In the genomic region with DNA sequence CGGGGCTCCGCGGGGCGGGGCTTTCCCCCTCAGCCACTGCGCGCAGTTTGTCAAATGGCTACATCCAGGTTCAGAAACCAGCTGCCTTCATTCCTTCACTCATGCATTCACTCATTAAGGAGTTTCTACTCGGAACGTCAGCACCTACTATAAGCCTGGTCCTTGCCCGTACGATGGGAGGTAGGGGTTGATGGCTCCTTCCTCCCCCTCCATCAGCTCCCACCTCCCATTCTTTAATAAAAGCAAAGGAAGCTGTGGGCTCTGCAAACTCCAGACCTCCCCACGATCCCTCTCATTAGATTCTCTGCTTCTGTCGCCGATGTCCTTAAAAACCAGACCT, we compare ENCODE assay signal across 8 cellular contexts. TPM values are rescaled to one million over a fixed set of nuclear protein-coding genes. Genes with fewer than 3 reads are reported as not detected.
DNase-seq lines count a peak whose midpoint lies in the region; ATAC-seq, FAIRE-seq and TF ChIP-seq lines count a peak whose summit lies in the region.

No MANE protein-coding gene starts in this region.

- no peaks in the 10 kb centered on the region for H3K36me3 ChIP-seq in right lobe of liver
- no peaks in the 10 kb centered on the region; a peak in 1 of 5 replicates for H3K36me3 ChIP-seq in HepG2 (replicated peaks in 1 of 2; ENCODE audit: control insufficient read depth in 1 of 2, insufficient read depth in 2 of 2, low read length in 2 of 2)
- H3K36me3 ChIP-seq in breast epithelium: no peaks in the 10 kb centered on the region
- H3K36me3 ChIP-seq in muscle layer of duodenum (ENCODE audit: control insufficient read depth in 1 of 2, insufficient read depth in 2 of 2, low read length in 2 of 2): no peaks in the 10 kb centered on the region

- no peak overlapping the region for H3K9ac ChIP-seq in HepG2 (ENCODE audit: insufficient read depth, low read depth, low read length)

- peaks cover 0 to 8% (median 0%) of the 10 kb centered on the region in 4 donors for H3K4me1 ChIP-seq in right lobe of liver
- peaks cover 18% of the 10 kb centered on the region for H3K4me1 ChIP-seq in HepG2 (ENCODE audit: insufficient read depth, low read length)
- H3K4me1 ChIP-seq in breast epithelium: peaks cover 0 to 5% of the 10 kb centered on the region in 2 donors
- peaks cover 6 to 18% of the 10 kb centered on the region in 2 donors for H3K4me1 ChIP-seq in muscle layer of duodenum (ENCODE audit: control insufficient read depth in 1 of 2, insufficient read depth in 2 of 2, low read length in 2 of 2)

- DNase-seq in right lobe of liver (no peak), HepG2 (ENCODE audit: low spot score) (no peak), breast epithelium (ENCODE audit: low spot score in 2 of 2) (no peak), NCI-H2081 treated with DMSO at 0.1 percent for 48 hours (lab: John Stamatoyannopoulos, UW) (no peak), GDM1 (lab: John Stamatoyannopoulos, UW) (no peak), HTR-8/SVneo (ENCODE audit: insufficient read length, low spot score) (no peak)
- no peak for DNase-seq in stimulated activated CD4-positive, alpha-beta T cell treated with anti-CD3 and anti-CD28 coated beads, Interleukin-2, amount 100 ng/mL, for 48 hours

- no peak overlapping the region for H3K4me2 ChIP-seq in HepG2 (ENCODE audit: low read depth, low read length)

- peak overlapping the region; percentile 27 to 40 (median 28) for H3K4me3 ChIP-seq in right lobe of liver
- 0 out of 6 replicates have a peak overlapping the region, but pooled peaks of 1 of the 3 experiments have one; percentile 23 for H3K4me3 ChIP-seq in HepG2 (replicated peaks in 1 of 3; ENCODE audit: insufficient read depth in 1 of 3, low read depth in 2 of 3, low read length in 3 of 3)
- peak overlapping the region; percentile 29 to 70 (median 60) for H3K4me3 ChIP-seq in breast epithelium
- H3K4me3 ChIP-seq in muscle layer of duodenum (ENCODE audit: low read depth in 1 of 2, low read length in 2 of 2): peak overlapping the region; percentile 42 to 77

- H3K9me3 ChIP-seq in right lobe of liver: no peaks in the 10 kb centered on the region
- no peaks in the 10 kb centered on the region for H3K9me3 ChIP-seq in HepG2 (ENCODE audit: low read length)
- H3K9me3 ChIP-seq in breast epithelium: no peaks in the 10 kb centered on the region
- no peaks in the 10 kb centered on the region for H3K9me3 ChIP-seq in muscle layer of duodenum (ENCODE audit: control insufficient read depth in 1 of 2, low read length in 2 of 2)

- TF ChIP-seq EP300 in HepG2 (IDR thresholded peaks at IDR 0.05; ENCODE audit: low read depth in 2 of 2, low read length in 2 of 2) (no peak), HepG2 (CRISPR knock-in tag; IDR thresholded peaks at IDR 0.05; ENCODE audit: borderline replicate concordance) (no peak)

- POLR2A ChIA-PET in HepG2 (lab: Yijun Ruan, JAX): no interaction called here

- in situ Hi-C loops in HepG2 (cut with HindIII; ENCODE audit: extremely low pct_ligation_motif_present, low pct_unique_long_range_greater_than_20kb): no loop called here

- BruUV-seq in HepG2 (replicated peaks; lab: Mats Ljungman, UMichigan): no TSS peak

- H3K79me2 ChIP-seq in HepG2 (ENCODE audit: insufficient read depth, low read length): no peaks in the 10 kb centered on the region

- H3K27me3 ChIP-seq in right lobe of liver (peaks cover 0 to 14% of the 10 kb centered on the region in 2 donors), HepG2 (ENCODE audit: control insufficient read depth in 1 of 2, insufficient read depth in 2 of 2, low read length in 2 of 2) (peaks cover 3 to 37% of the 10 kb centered on the region in 2 experiments), breast epithelium (no peaks in the 10 kb centered on the region), muscle layer of duodenum (ENCODE audit: low read depth, low read length) (no peaks in the 10 kb centered on the region)

- TF ChIP-seq POLR2A in right lobe of liver (IDR thresholded peaks at IDR 0.05) (no peak), HepG2 (IDR thresholded peaks at IDR 0.05; ENCODE audit: insufficient read depth in 1 of 2, low read depth in 2 of 2, low read length in 2 of 2) (no peak), breast epithelium (IDR thresholded peaks at IDR 0.05) (no peak)

- 12% methylated on average over 7 of the region's 13 CpGs for WGBS in right lobe of liver (ENCODE audit: insufficient coverage, low coverage, low lambda C conversion rate, missing lambda C conversion rate)
- WGBS in HepG2 (ENCODE audit: low lambda C conversion rate): 60% methylated on average over 9 of the region's 13 CpGs

- TF ChIP-seq CTCF in right lobe of liver (IDR thresholded peaks at IDR 0.05) (no peak), HepG2 (CRISPR knock-in tag; IDR thresholded peaks at IDR 0.05) (no peak), breast epithelium (IDR thresholded peaks at IDR 0.05) (no peak)

- no peaks in the 10 kb centered on the region for H4K20me1 ChIP-seq in HepG2 (ENCODE audit: insufficient read depth, low read length)

- ATAC-seq in right lobe of liver: no peak
- ATAC-seq in HepG2: no peak

- H3K27ac ChIP-seq in right lobe of liver (no peak overlapping the region), HepG2 (ENCODE audit: extremely low read length, insufficient read depth, low read length) (no peak overlapping the region), breast epithelium (no peak overlapping the region), muscle layer of duodenum (ENCODE audit: low read length) (no peak overlapping the region)

- CTCF ChIA-PET in HepG2 (lab: Yijun Ruan, JAX; ENCODE audit: low intra/inter-chr PET ratio, low total read pairs): no interaction called here

- TF ChIP-seq RAD21 in HepG2 (CRISPR knock-in tag; IDR thresholded peaks at IDR 0.05): no peak

- FAIRE-seq in HepG2 (lab: Jason Lieb, UNC) (no peak), HTR-8/SVneo (lab: Jason Lieb, UNC) (no peak)

- no peak overlapping the region for H2AFZ ChIP-seq in HepG2 (ENCODE audit: low read length)

- intact Hi-C loops in right lobe of liver (cut with DNase I) (no loop called here), HepG2 (cut with micrococcal nuclease; ENCODE audit: unreplicated experiment) (no loop called here), breast epithelium (cut with DNase I; ENCODE audit: low total_unique reads) (no loop called here)

TF ChIP-seq in HepG2, 621 proteins besides CTCF, POLR2A, EP300 and RAD21 (continues in another document):
- no peak for TF ChIP-seq ZNF768 (CRISPR knock-in tag; IDR thresholded peaks at IDR 0.05)
- no peak for TF ChIP-seq ZNF546 (CRISPR knock-in tag; conservative IDR thresholded peaks at IDR 0.05)

RNA-seq across cellular contexts. Expression of gene CFAP92, which starts 0.3 kb away (rescaled TPM):
- total RNA-seq in right lobe of liver (under 1 TPM in 4 of 6 experiments, not detected in 2; 0.05 to 0.21 (median 0.08) TPM), HepG2 (2016; rRNA removed; fragmentation: Illumina TruSeq; extraction: Trizol) (0.45 and 0.46 TPM in 2 replicates), breast epithelium (1 to 10 TPM in 2 of 3 donors, under 1 TPM in 1; 0.66 to 1.4 (median 1.3) TPM)
- 1.1 and 1.3 TPM in 2 replicates for total RNA-seq in HepG2 (2016; cell fraction: cytosol; rRNA removed; fragmentation: Illumina TruSeq; extraction: Trizol; ENCODE audit: low read depth)
- 0.13 and 0.54 TPM in 2 replicates for total RNA-seq in HepG2 (2016; cell fraction: insoluble cytoplasmic fraction; rRNA removed; fragmentation: Illumina TruSeq; extraction: Trizol)
- total RNA-seq in HepG2 (2016; cell fraction: membrane; rRNA removed; fragmentation: Illumina TruSeq; extraction: Trizol): 1.2 and 1.5 TPM in 2 replicates
- total RNA-seq in HepG2 (2016; cell fraction: nucleus; rRNA removed; fragmentation: Illumina TruSeq; extraction: Trizol): 0.38 TPM in 1 of 2 replicates, not detected in the other
- polyA plus RNA-seq in HepG2 (2011; rRNA removed): 0.18 and 0.20 TPM in 2 replicates
- 0.13 TPM in 2 replicates for polyA plus RNA-seq in HepG2 (2011; cell fraction: cytosol; rRNA removed)
- polyA plus RNA-seq in HepG2 (2011; cell fraction: nucleus; rRNA removed): 0.09 TPM in 1 of 2 replicates, not detected in the other
- 0.40 and 0.64 TPM in 2 replicates for polyA plus RNA-seq in HepG2 (2012)
- 1.2 and 2.4 TPM in 2 replicates for polyA plus RNA-seq in HepG2 (2016; cell fraction: cytosol; fragmentation: Illumina TruSeq; extraction: Trizol; ENCODE audit: low read depth)
- 0.73 and 1.0 TPM in 2 replicates for polyA plus RNA-seq in HepG2 (2016; cell fraction: insoluble cytoplasmic fraction; fragmentation: Illumina TruSeq; extraction: Trizol; ENCODE audit: low read depth)
- 1.4 and 1.6 TPM in 2 replicates for polyA plus RNA-seq in HepG2 (2016; cell fraction: membrane; fragmentation: Illumina TruSeq; extraction: Trizol; ENCODE audit: low read depth)
- 0.68 and 1.4 TPM in 2 replicates for polyA plus RNA-seq in HepG2 (2016; cell fraction: nucleus; fragmentation: Illumina TruSeq; extraction: Trizol; ENCODE audit: insufficient read depth, low read depth)
- polyA minus RNA-seq in HepG2 (2011; rRNA and poly(A)+ RNA removed; ENCODE audit: low replicate concordance): not detected in 2 replicates
- 0.09 TPM in 1 of 2 replicates, not detected in the other for polyA minus RNA-seq in HepG2 (2011; cell fraction: cytosol; rRNA and poly(A)+ RNA removed)
- 0.12 TPM in 1 of 2 replicates, not detected in the other for polyA minus RNA-seq in HepG2 (2011; cell fraction: nucleus; rRNA and poly(A)+ RNA removed)

RNA-seq across cellular contexts. Expression of gene EFCC1, which starts 7.0 kb away (rescaled TPM):
- 1 to 10 TPM in 2 of 6 experiments, under 1 TPM in 4; 0.25 to 1.5 (median 0.39) TPM for total RNA-seq in right lobe of liver
- not detected in 2 replicates for total RNA-seq in HepG2 (2016; rRNA removed; fragmentation: Illumina TruSeq; extraction: Trizol)
- not detected in 2 replicates for total RNA-seq in HepG2 (2016; cell fraction: cytosol; rRNA removed; fragmentation: Illumina TruSeq; extraction: Trizol; ENCODE audit: low read depth)
- total RNA-seq in HepG2 (2016; cell fraction: insoluble cytoplasmic fraction; rRNA removed; fragmentation: Illumina TruSeq; extraction: Trizol): not detected in 2 replicates
- not detected in 2 replicates for total RNA-seq in HepG2 (2016; cell fraction: membrane; rRNA removed; fragmentation: Illumina TruSeq; extraction: Trizol)
- total RNA-seq in HepG2 (2016; cell fraction: nucleus; rRNA removed; fragmentation: Illumina TruSeq; extraction: Trizol): not detected in 2 replicates
- 0.03 TPM in 1 of 2 replicates, not detected in the other for polyA plus RNA-seq in HepG2 (2011; rRNA removed)
- polyA plus RNA-seq in HepG2 (2011; cell fraction: cytosol; rRNA removed): 0.03 TPM in 1 of 2 replicates, not detected in the other
- polyA plus RNA-seq in HepG2 (2011; cell fraction: nucleus; rRNA removed): 0.08 TPM in 1 of 2 replicates, not detected in the other
- not detected in 2 replicates for polyA plus RNA-seq in HepG2 (2012)
- not detected in 2 replicates for polyA plus RNA-seq in HepG2 (2016; cell fraction: cytosol; fragmentation: Illumina TruSeq; extraction: Trizol; ENCODE audit: low read depth)
- polyA plus RNA-seq in HepG2 (2016; cell fraction: insoluble cytoplasmic fraction; fragmentation: Illumina TruSeq; extraction: Trizol; ENCODE audit: low read depth): not detected in 2 replicates
- not detected in 2 replicates for polyA plus RNA-seq in HepG2 (2016; cell fraction: membrane; fragmentation: Illumina TruSeq; extraction: Trizol; ENCODE audit: low read depth)
- not detected in 2 replicates for polyA plus RNA-seq in HepG2 (2016; cell fraction: nucleus; fragmentation: Illumina TruSeq; extraction: Trizol; ENCODE audit: insufficient read depth, low read depth)
- not detected in 2 replicates for polyA minus RNA-seq in HepG2 (2011; rRNA and poly(A)+ RNA removed; ENCODE audit: low replicate concordance)
- polyA minus RNA-seq in HepG2 (2011; cell fraction: cytosol; rRNA and poly(A)+ RNA removed): not detected in 2 replicates
- polyA minus RNA-seq in HepG2 (2011; cell fraction: nucleus; rRNA and poly(A)+ RNA removed): not detected in 2 replicates
- total RNA-seq in breast epithelium: 1 to 10 TPM; 1.6 to 3.9 (median 1.8) TPM
